ENCODE assay signal across 8 cellular contexts in the genomic region with DNA sequence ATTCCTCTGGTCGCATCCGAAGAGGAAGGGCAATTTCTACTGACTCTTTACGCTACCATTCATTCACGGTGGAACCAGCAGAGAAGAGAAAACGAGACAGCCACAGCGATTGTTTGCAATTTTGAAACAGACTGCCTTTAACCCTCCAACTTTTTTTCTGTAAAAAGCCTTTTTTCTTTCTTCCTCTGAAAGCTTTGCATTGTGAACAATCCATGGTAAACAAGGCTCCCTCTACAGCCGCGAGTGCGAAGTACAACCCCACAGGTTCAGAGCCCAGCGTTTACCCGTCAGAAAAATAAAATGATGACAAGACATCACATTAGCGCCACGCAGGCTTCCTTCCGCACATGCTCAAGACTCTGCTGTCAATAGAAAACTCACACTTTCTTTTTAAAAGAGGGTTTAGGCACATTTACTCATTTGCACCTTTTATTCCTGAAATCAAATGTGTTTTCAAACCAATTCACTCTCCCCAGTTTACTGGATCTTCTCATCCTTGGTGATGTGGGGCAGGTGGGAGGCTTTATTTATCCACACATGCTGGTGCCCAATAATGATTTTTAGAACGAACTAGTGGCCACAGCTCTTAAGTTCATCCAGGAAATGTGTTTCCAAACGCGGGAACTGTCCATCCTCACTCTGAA.
DNase-seq lines count a peak whose midpoint lies in the region; ATAC-seq and TF ChIP-seq lines count a peak whose summit lies in the region.

No MANE protein-coding gene starts in this region.

- peak; percentile 77 for TF ChIP-seq CTCF in GM10248 (IDR thresholded peaks at IDR 0.05; ENCODE audit: control extremely low read depth, extremely low read depth, low read depth, missing control alignments)
- peak; percentile 82 for TF ChIP-seq CTCF in choroid plexus epithelial cell (conservative IDR thresholded peaks at IDR 0.05; ENCODE audit: low read depth, low read length)

- POLR2A ChIA-PET in GM10248 (lab: Yijun Ruan, JAX) = no interaction called here

- ATAC-seq in HG03342 (IDR thresholded peaks at IDR 0.05; ENCODE audit: unreplicated experiment) (peak; percentile 68), left colon (peak; percentile 42), HG02763 (IDR thresholded peaks at IDR 0.05; ENCODE audit: unreplicated experiment) (no peak)

- CTCF ChIA-PET in GM10248 (lab: Yijun Ruan, JAX) = interaction anchor here (0.6 to 2.9 kb wide), 16 partner anchors 10 to 280 kb away, joined by 3 to 13 read pairs (median 3); a partner anchor contains a TSS

- H3K4me3 ChIP-seq in choroid plexus epithelial cell (ENCODE audit: low read depth, low read length) = peak overlapping the region; percentile 76

- DNase-seq in GM10248 (ENCODE audit: extremely low spot score) (peak; percentile 75), NCI-H460 (ENCODE audit: extremely low read depth, low read depth) (peak; percentile 70), choroid plexus epithelial cell (ENCODE audit: low read depth) (peak; percentile 91), left colon (peak; percentile 76 to 89)
- peak; percentile 71 for DNase-seq in activated CD4-positive, CD25-positive, alpha-beta regulatory T cell treated with anti-CD3 and anti-CD28 coated beads, Interleukin-2, amount 50 U/mL, for 72 hours
- DNase-seq in stimulated activated CD4-positive, alpha-beta T cell treated with anti-CD3 and anti-CD28 coated beads, Interleukin-1b, Interleukin-23, amount 100 ng/mL, for 4 hours (ENCODE audit: low read depth in 2 of 2) = peak; percentile 67 to 71

- intact Hi-C loops in left colon (cut with DNase I, micrococcal nuclease) = loop anchor here in 1 of 2 donors (10.0 kb wide), 1 partner anchor 130 kb away; a partner anchor contains a TSS
